ENCODE assay signal across 9 cellular contexts in the genomic region with DNA sequence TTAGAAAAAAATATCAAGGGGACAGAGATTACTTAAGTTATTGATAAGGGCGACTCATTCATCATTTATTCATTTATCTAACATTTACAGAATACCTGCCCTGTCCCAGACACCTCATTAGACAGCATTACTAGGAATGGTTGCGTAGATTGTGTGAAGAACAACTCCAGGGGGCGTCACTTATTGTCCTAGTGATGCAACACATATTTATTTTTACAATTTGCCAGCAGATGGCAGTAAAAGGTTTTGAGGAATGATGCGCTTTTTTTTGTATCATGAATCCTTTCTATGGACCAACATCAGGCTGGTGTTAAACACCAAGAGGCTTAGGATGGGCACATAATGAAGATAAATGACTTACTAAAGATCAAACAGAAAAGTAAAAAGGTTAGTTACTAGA. TPM values are rescaled to one million over a fixed set of nuclear protein-coding genes. Genes with fewer than 3 reads are reported as not detected.
A peak's percentile ranks its signal among the peaks of the same experiment; 100 is the strongest.
DNase-seq lines count a peak whose midpoint lies in the region; ATAC-seq and TF ChIP-seq lines count a peak whose summit lies in the region.
"Had no signal": no experiment of that assay in that cellular context is flagged by ENCODE, and none has a peak within 500 bp of the region (broad histone marks: within the 10 kb centered on the region; RNA-seq: fewer than 3 reads in every experiment).

No MANE protein-coding gene starts in this region.

- H3K9ac ChIP-seq in endodermal cell (ENCODE audit: extremely low read depth, low read length, poor library complexity, severe bottlenecking): no peak overlapping the region

- H3K9me3 Mint-ChIP-seq in endodermal cell: no peaks in the 10 kb centered on the region
- no peaks in the 10 kb centered on the region for H3K9me3 Mint-ChIP-seq in natural killer cell treated with Interleukin-12 subunit alpha and Interleukin-12 subunit beta and Interleukin-15 and Interleukin-18, amount 100 ng/mL, for 72 hours
- H3K9me3 Mint-ChIP-seq: activated B cell treated with CpG ODN at 0.5 μM for 24 hours had no signal

- no peaks in the 10 kb centered on the region for H3K36me3 Mint-ChIP-seq in endodermal cell (ENCODE audit: low read depth)
- no peaks in the 10 kb centered on the region for H3K36me3 Mint-ChIP-seq in natural killer cell treated with Interleukin-12 subunit alpha and Interleukin-12 subunit beta and Interleukin-15 and Interleukin-18, amount 100 ng/mL, for 72 hours

- H3K27ac ChIP-seq in endodermal cell (ENCODE audit: low read depth, low read length): no peak overlapping the region

- no peak overlapping the region for H3K4me3 ChIP-seq in endodermal cell (ENCODE audit: low read length)

- no peaks in the 10 kb centered on the region for H3K36me3 ChIP-seq in endodermal cell (ENCODE audit: control insufficient read depth, insufficient read depth, low read length)

- H3K27me3 ChIP-seq in endodermal cell (ENCODE audit: control insufficient read depth, insufficient read depth, low read length, poor library complexity, severe bottlenecking): peaks cover 7% of the 10 kb centered on the region

- H3K4me1 ChIP-seq in endodermal cell (ENCODE audit: control insufficient read depth, insufficient read depth, low read length): no peaks in the 10 kb centered on the region

- in situ Hi-C loops in GM13977 (cut with MboI; ENCODE audit: low pct_unique_long_range_greater_than_20kb, low sequenced_read_pairs, unreplicated experiment): no loop called here

- H3K4me3 Mint-ChIP-seq in endodermal cell: no peak overlapping the region
- H3K4me3 Mint-ChIP-seq in natural killer cell treated with Interleukin-12 subunit alpha and Interleukin-12 subunit beta and Interleukin-15 and Interleukin-18, amount 100 ng/mL, for 72 hours: no peak overlapping the region
- H3K4me3 Mint-ChIP-seq: activated B cell treated with CpG ODN at 0.5 μM for 24 hours had no signal

- peaks cover 7% of the 10 kb centered on the region for H3K27me3 Mint-ChIP-seq in endodermal cell (ENCODE audit: insufficient read depth)
- H3K27me3 Mint-ChIP-seq in natural killer cell treated with Interleukin-12 subunit alpha and Interleukin-12 subunit beta and Interleukin-15 and Interleukin-18, amount 100 ng/mL, for 72 hours: peaks cover 0 to 2% of the 10 kb centered on the region in 2 donors

- WGBS in endodermal cell (ENCODE audit: insufficient coverage in 1 of 2, insufficient read length in 1 of 2), 2 experiments: 65 to 100% methylated on average over 2 to 4 of the region's 4 CpGs

- H3K9me3 ChIP-seq in endodermal cell (ENCODE audit: control insufficient read depth, low read length): no peaks in the 10 kb centered on the region

- no peak for ATAC-seq in GM18868 (IDR thresholded peaks at IDR 0.05; ENCODE audit: unreplicated experiment)
- ATAC-seq in natural killer cell treated with Interleukin-12 subunit alpha and Interleukin-12 subunit beta and Interleukin-15 and Interleukin-18, amount 100 ng/mL, for 72 hours: no peak

- H3K4me1 Mint-ChIP-seq in endodermal cell: no peaks in the 10 kb centered on the region
- H3K4me1 Mint-ChIP-seq in natural killer cell treated with Interleukin-12 subunit alpha and Interleukin-12 subunit beta and Interleukin-15 and Interleukin-18, amount 100 ng/mL, for 72 hours (ENCODE audit: low read depth in 2 of 2): peaks cover 0 to 2% of the 10 kb centered on the region in 2 donors

- TF ChIP-seq CTCF in GM13977 (IDR thresholded peaks at IDR 0.05; ENCODE audit: extremely low read depth, insufficient read depth, missing control alignments) (peak; percentile 21), endodermal cell (conservative IDR thresholded peaks at IDR 0.05) (peak; percentile 86)

- no peak overlapping the region for H3K27ac Mint-ChIP-seq in endodermal cell
- no peak overlapping the region for H3K27ac Mint-ChIP-seq in natural killer cell treated with Interleukin-12 subunit alpha and Interleukin-12 subunit beta and Interleukin-15 and Interleukin-18, amount 100 ng/mL, for 72 hours
- H3K27ac Mint-ChIP-seq: activated B cell treated with CpG ODN at 0.5 μM for 24 hours had no signal

- peak; percentile 26 for DNase-seq in A172 (ENCODE audit: low spot score)
- DNase-seq in GM13977 (ENCODE audit: low spot score): no peak
- DNase-seq in NCI-H82 (lab: John Stamatoyannopoulos, UW): peak; percentile 81
- peak; percentile 60 for DNase-seq in endodermal cell
- DNase-seq in 8988T: no peak
- DNase-seq in natural killer cell treated with Interleukin-12 subunit alpha and Interleukin-12 subunit beta and Interleukin-15 and Interleukin-18, amount 100 ng/mL, for 72 hours (ENCODE audit: low spot score): no peak
- DNase-seq in islet precursor cell: no peak
- DNase-seq: activated B cell treated with CpG ODN at 0.5 μM for 24 hours had no signal

RNA-seq across cellular contexts. Expression of a gene that starts 5.5 kb away (rescaled TPM):
- total RNA-seq in A172 (2014; rRNA removed; shearing (Covaris generic)): 1.4 and 4.8 TPM in 2 replicates
- total RNA-seq in endodermal cell: under 1 TPM; 0.46 to 0.69 TPM
- polyA plus RNA-seq in endodermal cell (2013, experiment 1 of 2): 5.6 TPM
- 5.2 TPM for polyA plus RNA-seq in endodermal cell (2013, experiment 2 of 2)
- total RNA-seq in natural killer cell treated with Interleukin-12 subunit alpha and Interleukin-12 subunit beta and Interleukin-15 and Interleukin-18, amount 100 ng/mL, for 72 hours: not detected
- total RNA-seq: activated B cell treated with CpG ODN at 0.5 μM for 24 hours had no signal

Comparison
In these comparisons a context has a peak if more than half of its experiments do, and no peak if none do; other contexts are left out.
1. DNase-seq: peak in A172 (single experiment), NCI-H82 (single experiment) and endodermal cell (single experiment); none in GM13977 (single experiment), 8988T (single experiment), natural killer cell treated with Interleukin-12 subunit alpha and Interleukin-12 subunit beta and Interleukin-15 and Interleukin-18, amount 100 ng/mL, for 72 hours (single experiment) and islet precursor cell (single experiment).